8 cellular contexts compared by ENCODE assay signal in genomic region chr1:93848352-93848883, GRCh38. TPM values are rescaled to one million over a fixed set of nuclear protein-coding genes. Genes with fewer than 3 reads are reported as not detected.
DNase-seq lines count a peak whose midpoint lies in the region; ATAC-seq and TF ChIP-seq lines count a peak whose summit lies in the region.

No MANE protein-coding gene starts in this region.

- CTCF ChIA-PET in CD4-positive, alpha-beta T cell (lab: Charles Lee): interaction anchor here (1.0 kb wide), 2 partner anchors 61 to 219 kb away, joined by 3 to 4 read pairs; partner anchors contain the start of gene GCLM

- H3K27me3 Mint-ChIP-seq in CD4-positive, alpha-beta T cell: peaks cover 12% of the 10 kb centered on the region
- peaks cover 6 to 11% of the 10 kb centered on the region in 2 donors for H3K27me3 Mint-ChIP-seq in effector memory CD8-positive, alpha-beta T cell
- peaks cover 4% of the 10 kb centered on the region for H3K27me3 Mint-ChIP-seq in osteocyte (ENCODE audit: unreplicated experiment)

- DNase-seq in CD4-positive, alpha-beta T cell: no peak
- no peak for DNase-seq in NB4 (ENCODE audit: low read depth)
- DNase-seq in effector memory CD8-positive, alpha-beta T cell: no peak
- DNase-seq in osteocyte (ENCODE audit: extremely low spot score, unreplicated experiment): no peak
- no peak for DNase-seq in NCI-H2196 treated with DMSO at 0.1 percent for 48 hours (lab: John Stamatoyannopoulos, UW; ENCODE audit: unreplicated experiment)
- no peak for DNase-seq in posterior vena cava (ENCODE audit: low spot score)

- H3K27ac ChIP-seq in CD4-positive, alpha-beta T cell (ENCODE audit: low read depth, low read length): peak overlapping the region; percentile 87

- peaks cover 37% of the 10 kb centered on the region for H3K4me1 Mint-ChIP-seq in CD4-positive, alpha-beta T cell (ENCODE audit: low read depth)
- peaks cover 22 to 34% of the 10 kb centered on the region in 2 donors for H3K4me1 Mint-ChIP-seq in effector memory CD8-positive, alpha-beta T cell (ENCODE audit: low read depth in 2 of 2)
- peaks cover 19% of the 10 kb centered on the region for H3K4me1 Mint-ChIP-seq in osteocyte (ENCODE audit: unreplicated experiment)

- ATAC-seq in CD4-positive, alpha-beta T cell (ENCODE audit: poor library complexity): no peak
- no peak for ATAC-seq in effector memory CD8-positive, alpha-beta T cell (replicated peaks)
- no peak for ATAC-seq in esophagus mucosa
- ATAC-seq in HG03039 (IDR thresholded peaks at IDR 0.05; ENCODE audit: unreplicated experiment): no peak

- peak overlapping the region; percentile 71 for H3K4me3 ChIP-seq in NB4 (ENCODE audit: low read depth, low read length)

- no peak for TF ChIP-seq POLR2A in NB4 (IDR thresholded peaks at IDR 0.05; ENCODE audit: extremely low read depth, insufficient read length)

- peak overlapping the region; percentile 95 for H3K4me3 Mint-ChIP-seq in CD4-positive, alpha-beta T cell
- peak overlapping the region; percentile 95 to 97 for H3K4me3 Mint-ChIP-seq in effector memory CD8-positive, alpha-beta T cell
- peak overlapping the region; percentile 97 for H3K4me3 Mint-ChIP-seq in osteocyte (ENCODE audit: unreplicated experiment)

- intact Hi-C loops in CD4-positive, alpha-beta T cell (cut with DNase I, micrococcal nuclease): loop anchor here (5.0 to 10.0 kb wide), 10 partner anchors 401 to 1386 kb away; partner anchors contain the start of genes DR1 (in 2 of the 2), FNBP1L (in 2 of the 2), ABCD3 (in 1 of the 2) and CCDC18 (in 1 of the 2)
- intact Hi-C loops in posterior vena cava (cut with DNase I): loop anchor here in 1 of 2 donors (10.0 kb wide), 2 partner anchors 224 to 414 kb away; no protein-coding TSS in a partner anchor

- no peaks in the 10 kb centered on the region for H3K9me3 ChIP-seq in CD4-positive, alpha-beta T cell (ENCODE audit: control insufficient read depth, low read length)

- H3K36me3 Mint-ChIP-seq in CD4-positive, alpha-beta T cell (ENCODE audit: low read depth): peaks cover 25% of the 10 kb centered on the region
- H3K36me3 Mint-ChIP-seq in effector memory CD8-positive, alpha-beta T cell (ENCODE audit: insufficient read depth): peaks cover 27% of the 10 kb centered on the region
- H3K36me3 Mint-ChIP-seq in osteocyte (ENCODE audit: unreplicated experiment): no peaks in the 10 kb centered on the region

- no peaks in the 10 kb centered on the region for H3K27me3 ChIP-seq in CD4-positive, alpha-beta T cell (ENCODE audit: control insufficient read depth, insufficient read depth, low read length)

- no peaks in the 10 kb centered on the region for H3K9me3 Mint-ChIP-seq in CD4-positive, alpha-beta T cell
- no peaks in the 10 kb centered on the region for H3K9me3 Mint-ChIP-seq in effector memory CD8-positive, alpha-beta T cell
- H3K9me3 Mint-ChIP-seq in osteocyte (ENCODE audit: unreplicated experiment): no peaks in the 10 kb centered on the region

- POLR2A ChIA-PET in CD4-positive, alpha-beta T cell (lab: Charles Lee): interaction anchor here (1.0 to 4.2 kb wide), 5 partner anchors 30 to 503 kb away, joined by 3 to 22 read pairs (median 10); partner anchors contain the start of genes DNTTIP2, DR1 and GCLM

- TF ChIP-seq CTCF in CD4-positive, alpha-beta T cell (IDR thresholded peaks at IDR 0.05): no peak
- TF ChIP-seq CTCF in NB4 (IDR thresholded peaks at IDR 0.05; ENCODE audit: low read depth, low read length): no peak
- no peak for TF ChIP-seq CTCF in osteocyte (IDR thresholded peaks at IDR 0.05)

- peak overlapping the region; percentile 100 for H3K27ac Mint-ChIP-seq in CD4-positive, alpha-beta T cell
- peak overlapping the region; percentile 100 for H3K27ac Mint-ChIP-seq in effector memory CD8-positive, alpha-beta T cell
- H3K27ac Mint-ChIP-seq in osteocyte (ENCODE audit: unreplicated experiment): peak overlapping the region; percentile 98

RNA-seq across cellular contexts. Expression of gene DNTTIP2, which starts 30.6 kb away (rescaled TPM):
- 100 to 1,000 TPM; 110 to 120 TPM for total RNA-seq in CD4-positive, alpha-beta T cell
- 48.0 and 49.4 TPM in 2 replicates for total RNA-seq in osteocyte
- total RNA-seq in esophagus mucosa: 48.5 TPM
- 10 to 100 TPM; 48.3 to 77.8 TPM for total RNA-seq in posterior vena cava
